8 cellular contexts compared by ENCODE assay signal in the genomic region with DNA sequence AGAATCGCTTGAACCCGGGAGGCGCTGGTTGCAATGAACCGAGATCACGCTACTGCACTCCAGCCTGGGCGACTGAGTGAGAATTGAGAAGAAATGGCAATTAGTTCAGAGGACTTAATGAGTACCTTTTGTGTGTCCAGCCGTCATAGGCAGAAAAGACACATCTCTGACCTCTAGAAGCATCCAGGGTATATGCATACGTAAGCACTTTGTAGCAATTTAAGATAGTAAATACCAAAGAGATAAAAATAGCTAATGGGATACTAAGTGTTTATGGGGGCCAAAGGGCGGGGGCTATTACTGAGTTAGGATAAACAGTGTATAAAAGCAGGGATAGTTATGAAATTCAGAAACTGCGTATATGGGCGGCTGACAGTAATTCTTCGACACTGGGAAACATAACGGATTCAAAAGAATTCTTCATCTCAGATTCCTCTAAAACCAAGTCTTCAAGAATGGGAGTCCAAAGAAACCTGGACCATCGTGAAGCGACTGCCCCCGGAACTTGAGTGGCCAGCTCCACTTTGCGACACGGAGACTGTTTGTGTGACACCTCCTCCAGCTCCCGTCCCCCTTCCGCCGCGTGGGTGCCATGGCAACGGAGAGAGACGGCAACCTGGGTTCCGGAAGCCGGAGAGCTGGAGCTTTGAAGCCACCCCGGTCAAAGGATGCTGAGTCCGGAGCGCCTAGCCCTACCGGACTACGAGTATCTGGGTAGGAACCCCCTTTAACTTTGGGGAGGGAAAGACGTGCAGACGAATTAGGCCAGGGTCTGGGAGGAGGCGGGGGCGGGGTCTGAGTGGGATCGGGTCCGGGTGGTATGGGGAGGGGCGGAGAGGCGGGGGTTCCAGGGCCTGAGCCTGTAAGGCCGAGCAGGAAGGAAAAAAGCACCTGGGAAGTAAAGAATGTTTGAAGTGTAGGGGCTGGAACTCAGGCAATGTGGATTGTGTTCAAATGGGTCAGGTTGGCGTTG. TPM values are rescaled to one million over a fixed set of nuclear protein-coding genes. Genes with fewer than 3 reads are reported as not detected.
DNase-seq lines count a peak whose midpoint lies in the region; ATAC-seq and TF ChIP-seq lines count a peak whose summit lies in the region.

A gene with protein sequence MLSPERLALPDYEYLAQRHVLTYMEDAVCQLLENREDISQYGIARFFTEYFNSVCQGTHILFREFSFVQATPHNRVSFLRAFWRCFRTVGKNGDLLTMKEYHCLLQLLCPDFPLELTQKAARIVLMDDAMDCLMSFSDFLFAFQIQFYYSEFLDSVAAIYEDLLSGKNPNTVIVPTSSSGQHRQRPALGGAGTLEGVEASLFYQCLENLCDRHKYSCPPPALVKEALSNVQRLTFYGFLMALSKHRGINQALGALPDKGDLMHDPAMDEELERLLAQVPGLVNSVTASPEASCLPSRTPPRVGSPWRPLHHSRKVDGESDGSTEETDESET (plus strand): TSS at position 624 of the 973 bp plus-strand sequence. CDS start 45 bp downstream, at position 669.

- DNase-seq in NCI-H774 (lab: John Stamatoyannopoulos, UW) (peak; percentile 93), dorsolateral prefrontal cortex (peak; percentile 79 to 92 (median 88))
- DNase-seq in activated CD4-positive, alpha-beta memory T cell treated with anti-CD3 and anti-CD28 coated beads for 36 hours: peak; percentile 95
- peak; percentile 94 for DNase-seq in stimulated activated CD4-positive, alpha-beta T cell treated with anti-CD3 and anti-CD28 coated beads, Interleukin-4, amount 100 ng/mL, for 1 hour

- peak in 37 of 56 donors; percentile 5 to 57 (median 32) for TF ChIP-seq CTCF in dorsolateral prefrontal cortex (IDR thresholded peaks at IDR 0.05 in 54 of 56, conservative IDR thresholded peaks at IDR 0.05 in 2 of 56; ENCODE audit: low read depth in 1 of 56, partially characterized antibody in 56 of 56)
- TF ChIP-seq CTCF in liver (IDR thresholded peaks at IDR 0.05; ENCODE audit: low read depth, low read length, missing input control): no peak

- CTCF ChIA-PET in activated CD4-positive, alpha-beta memory T cell treated with anti-CD3 and anti-CD28 coated beads for 36 hours (lab: Charles Lee): interaction anchor here (1.1 to 1.6 kb wide), 2 partner anchors 22 to 217 kb away, joined by 3 to 9 read pairs; no protein-coding TSS in a partner anchor

- H3K27ac ChIP-seq in BLaER1 treated with 17β-estradiol and CSF1 and Interleukin-3, amounts not matched to agents 10 nM and 100 nM: peak within 1 kb of the TSS in 10 of 11 experiments; percentile 3 to 65 (median 44); a peak in 12 of 22 replicates
- peak within 1 kb of the TSS in 51 of 59 donors; percentile 9 to 85 (median 68) for H3K27ac ChIP-seq in dorsolateral prefrontal cortex
- no peak within 1 kb of the TSS for H3K27ac ChIP-seq in liver (ENCODE audit: low read depth in 1 of 2, low read length in 2 of 2)

- H3K27ac Mint-ChIP-seq in activated CD4-positive, alpha-beta memory T cell treated with anti-CD3 and anti-CD28 coated beads for 36 hours: peak within 1 kb of the TSS; percentile 83

- H3K9me3 ChIP-seq in BLaER1 treated with 17β-estradiol and CSF1 and Interleukin-3, amounts not matched to agents 10 nM and 100 nM (replicated peaks in 1 of 11): no peaks in the 10 kb centered on the region
- H3K9me3 ChIP-seq in liver (ENCODE audit: control insufficient read depth in 4 of 4, low read length in 3 of 4): no peaks in the 10 kb centered on the region

- no peaks in the 10 kb centered on the region for H4K20me1 ChIP-seq in BLaER1 treated with 17β-estradiol and CSF1 and Interleukin-3, amounts not matched to agents 10 nM and 100 nM

- POLR2A ChIA-PET in activated CD4-positive, alpha-beta memory T cell treated with anti-CD3 and anti-CD28 coated beads for 36 hours (lab: Charles Lee): interaction anchor here (0.6 kb wide), 2 partner anchors 121 to 576 kb away, joined by 3 read pairs; no protein-coding TSS in a partner anchor

- peaks cover 0 to 9% (median 4%) of the 10 kb centered on the region in 11 experiments; a peak in 9 of 22 replicates for H3K36me3 ChIP-seq in BLaER1 treated with 17β-estradiol and CSF1 and Interleukin-3, amounts not matched to agents 10 nM and 100 nM
- no peaks in the 10 kb centered on the region for H3K36me3 ChIP-seq in liver (ENCODE audit: control insufficient read depth in 4 of 4, insufficient read depth in 3 of 4, low read depth in 1 of 4, low read length in 3 of 4)

- H3K9ac ChIP-seq in BLaER1 treated with 17β-estradiol and CSF1 and Interleukin-3, amounts not matched to agents 10 nM and 100 nM: peak within 1 kb of the TSS; percentile 36 to 72 (median 69); a peak in 20 of 22 replicates
- H3K9ac ChIP-seq in liver (ENCODE audit: low read depth in 1 of 2, low read length in 2 of 2): no peak within 1 kb of the TSS

- peak within 1 kb of the TSS; percentile 91 for H3K4me3 Mint-ChIP-seq in activated CD4-positive, alpha-beta memory T cell treated with anti-CD3 and anti-CD28 coated beads for 36 hours

- peaks cover 4% of the 10 kb centered on the region for H3K36me3 Mint-ChIP-seq in activated CD4-positive, alpha-beta memory T cell treated with anti-CD3 and anti-CD28 coated beads for 36 hours

- H3K4me1 ChIP-seq in BLaER1 treated with 17β-estradiol and CSF1 and Interleukin-3, amounts not matched to agents 10 nM and 100 nM: peaks cover 4 to 14% (median 13%) of the 10 kb centered on the region in 10 experiments; a peak in 19 of 20 replicates
- peaks cover 0 to 9% (median 2%) of the 10 kb centered on the region in 4 donors for H3K4me1 ChIP-seq in liver (ENCODE audit: control insufficient read depth in 4 of 4, insufficient read depth in 4 of 4, low read length in 3 of 4)

- intact Hi-C loops in activated CD4-positive, alpha-beta memory T cell treated with anti-CD3 and anti-CD28 coated beads for 36 hours (cut with micrococcal nuclease): loop anchor here (10.0 kb wide), 1 partner anchor 618 kb away; the partner anchor contains the start of gene CELF1
- intact Hi-C loops in dorsolateral prefrontal cortex (cut with DNase I): loop anchor here in 1 of 2 donors (1.0 to 2.0 kb wide), 2 partner anchors 40 to 68 kb away; no protein-coding TSS in a partner anchor

- H3K4me3 ChIP-seq in BLaER1 treated with 17β-estradiol and CSF1 and Interleukin-3, amounts not matched to agents 10 nM and 100 nM: peak within 1 kb of the TSS; percentile 57 to 77 (median 68)
- H3K4me3 ChIP-seq in dorsolateral prefrontal cortex (peak within 1 kb of the TSS; percentile 40 to 87 (median 70)), liver (ENCODE audit: low read depth in 1 of 3, low read length in 3 of 3) (peak within 1 kb of the TSS; percentile 66 to 71 (median 71))

- WGBS in liver: 21% methylated on average over 41 of the region's 41 CpGs

- H3K4me2 ChIP-seq in BLaER1 treated with 17β-estradiol and CSF1 and Interleukin-3, amounts not matched to agents 10 nM and 100 nM: peak within 1 kb of the TSS; percentile 70 to 90 (median 88)

- H3K27me3 Mint-ChIP-seq in activated CD4-positive, alpha-beta memory T cell treated with anti-CD3 and anti-CD28 coated beads for 36 hours: peaks cover 4% of the 10 kb centered on the region

- ATAC-seq in GM19351 (IDR thresholded peaks at IDR 0.05; ENCODE audit: unreplicated experiment): peak; percentile 94
- peak; percentile 89 for ATAC-seq in HG03571 (IDR thresholded peaks at IDR 0.05; ENCODE audit: unreplicated experiment)

- H3K9me3 Mint-ChIP-seq in activated CD4-positive, alpha-beta memory T cell treated with anti-CD3 and anti-CD28 coated beads for 36 hours: no peaks in the 10 kb centered on the region

- H3K4me1 Mint-ChIP-seq in activated CD4-positive, alpha-beta memory T cell treated with anti-CD3 and anti-CD28 coated beads for 36 hours (ENCODE audit: low read depth): peaks cover 16% of the 10 kb centered on the region

- no peaks in the 10 kb centered on the region for H3K27me3 ChIP-seq in BLaER1 treated with 17β-estradiol and CSF1 and Interleukin-3, amounts not matched to agents 10 nM and 100 nM
- no peaks in the 10 kb centered on the region for H3K27me3 ChIP-seq in dorsolateral prefrontal cortex
- no peaks in the 10 kb centered on the region for H3K27me3 ChIP-seq in liver (ENCODE audit: control insufficient read depth in 4 of 4, insufficient read depth in 4 of 4, low read length in 3 of 4)

- peak; percentile 38 to 61 for TF ChIP-seq RAD21 in liver (IDR thresholded peaks at IDR 0.05)

TF ChIP-seq in liver, 16 proteins besides CTCF, POLR2A, EP300 and RAD21 (continues in another document):
- TF ChIP-seq TAF1 (conservative IDR thresholded peaks at IDR 0.05): no peak
- no peak for TF ChIP-seq FOXA1 (IDR thresholded peaks at IDR 0.05)
- TF ChIP-seq NR2F2 (IDR thresholded peaks at IDR 0.05): peak; percentile 31
- no peak for TF ChIP-seq ZBTB33 (IDR thresholded peaks at IDR 0.05)
- peak; percentile 47 to 64 for TF ChIP-seq HNF4A (conservative IDR thresholded peaks at IDR 0.05)
- TF ChIP-seq JUND (IDR thresholded peaks at IDR 0.05): no peak
- no peak for TF ChIP-seq EGR1 (IDR thresholded peaks at IDR 0.05; ENCODE audit: low read depth in 2 of 2)
- peak; percentile 58 for TF ChIP-seq YY1 (IDR thresholded peaks at IDR 0.05)
- TF ChIP-seq FOXA2 (IDR thresholded peaks at IDR 0.05): no peak

RNA-seq across cellular contexts. Expression of the gene that starts here (rescaled TPM):
- 10 to 100 TPM; 18.4 to 18.5 TPM for total RNA-seq in activated CD4-positive, alpha-beta memory T cell treated with anti-CD3 and anti-CD28 coated beads for 36 hours
- total RNA-seq in dorsolateral prefrontal cortex (100 to 1,000 TPM in 73 of 120 experiments, 10 to 100 TPM in 47; 71.1 to 144 (median 102) TPM), liver (1 to 10 TPM; 5.6 to 5.7 TPM)
- 1 to 10 TPM; 5.4 to 6.6 TPM for polyA plus RNA-seq in liver

Comparison
In these comparisons a context has a peak if more than half of its experiments do, and no peak if none do; other contexts are left out.
1. H3K27ac ChIP-seq: peak in BLaER1 treated with 17β-estradiol and CSF1 and Interleukin-3, amounts not matched to agents 10 nM and 100 nM (10 of 11) and dorsolateral prefrontal cortex (51 of 59); none in liver (0 of 2).
2. H3K9ac ChIP-seq: peak in BLaER1 treated with 17β-estradiol and CSF1 and Interleukin-3, amounts not matched to agents 10 nM and 100 nM (11 of 11); none in liver (0 of 2).
3. Peak in every context shown above with its lines, with median percentiles within 50 percentile points of each other: H3K4me3 ChIP-seq and DNase-seq.